20 cellular contexts compared by ENCODE assay signal in genomic region chr22:20776624-20777405, GRCh38. TPM values are rescaled to one million over a fixed set of nuclear protein-coding genes. Genes with fewer than 3 reads are reported as not detected.
A peak's percentile ranks its signal among the peaks of the same experiment; 100 is the strongest.
DNase-seq lines count a peak whose midpoint lies in the region; ATAC-seq, FAIRE-seq and TF ChIP-seq lines count a peak whose summit lies in the region.
"Had no signal": no experiment of that assay in that cellular context is flagged by ENCODE, and none has a peak within 500 bp of the region (broad histone marks: within the 10 kb centered on the region; RNA-seq: fewer than 3 reads in every experiment).

No MANE protein-coding gene starts in this region.

- ATAC-seq in right cardiac atrium = no peak
- ATAC-seq in GM19395 (IDR thresholded peaks at IDR 0.05; ENCODE audit: unreplicated experiment) = no peak
- ATAC-seq: activated CD4-positive, alpha-beta T cell treated with anti-CD3 and anti-CD28 coated beads for 36 hours; Panc1 had no signal

- H3K4me1 ChIP-seq in right cardiac atrium (ENCODE audit: control insufficient read depth, insufficient read depth, low read length) (peaks cover 10% of the 10 kb centered on the region), left ventricle myocardium inferior (peaks cover 32% of the 10 kb centered on the region), SJSA1 (replicated peaks) (peaks cover 12% of the 10 kb centered on the region), keratinocyte (ENCODE audit: control insufficient read depth, extremely low read depth, insufficient read depth, low read length) (peaks cover 12% of the 10 kb centered on the region), vagina (peaks cover 30% of the 10 kb centered on the region), Peyer's patch (peaks cover 0 to 5% (median 0%) of the 10 kb centered on the region in 4 donors)

- no peak for DNase-seq in right cardiac atrium
- no peak for DNase-seq in left ventricle myocardium inferior
- DNase-seq in SJSA1 (ENCODE audit: low read depth in 1 of 2, low spot score in 2 of 2) = no peak
- no peak for DNase-seq in keratinocyte (ENCODE audit: low read depth, low spot score)
- no peak for DNase-seq in vagina (ENCODE audit: extremely low spot score in 2 of 2)
- DNase-seq in Peyer's patch = no peak
- no peak for DNase-seq in stimulated activated CD8-positive, alpha-beta memory T cell treated with anti-CD3 and anti-CD28 coated beads, Interleukin-4, amount 100 ng/mL, for 48 hours
- DNase-seq: activated CD4-positive, alpha-beta T cell treated with anti-CD3 and anti-CD28 coated beads for 36 hours; activated gamma-delta T cell; CD4-positive, CD25-positive, alpha-beta regulatory T cell; DND-41; NCI-H1694 treated with DMSO at 0.1 percent for 48 hours; SK-N-SH; T-helper 9 cell had no signal

- TF ChIP-seq POLR2A in vagina (IDR thresholded peaks at IDR 0.05) (no peak), Peyer's patch (IDR thresholded peaks at IDR 0.05) (no peak)

- H3K4me3 ChIP-seq in right cardiac atrium (ENCODE audit: low read length) (no peak overlapping the region), left ventricle myocardium inferior (no peak overlapping the region), SJSA1 (no peak overlapping the region), keratinocyte (ENCODE audit: control insufficient read depth in 2 of 3, extremely low read depth in 1 of 3, insufficient read depth in 2 of 3, low read depth in 1 of 3, low read length in 3 of 3) (no peak overlapping the region), vagina (no peak overlapping the region), Peyer's patch (no peak overlapping the region)
- H3K4me3 ChIP-seq: adrenal gland, MG63 had no signal

- no peak overlapping the region for H3K9ac ChIP-seq in keratinocyte (ENCODE audit: control insufficient read depth, extremely low read depth, insufficient read depth, low read length)
- H3K9ac ChIP-seq: SK-N-SH had no signal

- no peaks in the 10 kb centered on the region for H3K9me3 ChIP-seq in right cardiac atrium (ENCODE audit: control insufficient read depth, low read length)
- H3K9me3 ChIP-seq in left ventricle myocardium inferior (replicated peaks) = no peaks in the 10 kb centered on the region
- H3K9me3 ChIP-seq in SJSA1 (replicated peaks) = no peaks in the 10 kb centered on the region
- no peaks in the 10 kb centered on the region for H3K9me3 ChIP-seq in keratinocyte (ENCODE audit: control insufficient read depth, low read depth, low read length)
- no peaks in the 10 kb centered on the region for H3K9me3 ChIP-seq in vagina
- H3K9me3 ChIP-seq in Peyer's patch = no peaks in the 10 kb centered on the region
- H3K9me3 ChIP-seq: adrenal gland, MG63, SK-N-SH had no signal

- no peaks in the 10 kb centered on the region for H3K9me1 ChIP-seq in keratinocyte (ENCODE audit: control insufficient read depth, extremely low read depth, insufficient read depth, low read length)

- no peaks in the 10 kb centered on the region for H3K79me2 ChIP-seq in keratinocyte (ENCODE audit: control insufficient read depth, insufficient read depth, low read length)

- no peak overlapping the region for H2AFZ ChIP-seq in keratinocyte (ENCODE audit: control insufficient read depth, low read length)

- 92% methylated on average over 17 of the region's 17 CpGs for WGBS in right cardiac atrium

- H3K36me3 ChIP-seq in left ventricle myocardium inferior (peaks cover 44% of the 10 kb centered on the region), SJSA1 (peaks cover 6% of the 10 kb centered on the region; the same call in 1 of the 2 replicates), keratinocyte (ENCODE audit: control insufficient read depth in 2 of 2, extremely low read depth in 1 of 2, insufficient read depth in 2 of 2, low read length in 2 of 2) (peaks cover 4 to 6% of the 10 kb centered on the region in 2 experiments), vagina (no peaks in the 10 kb centered on the region), Peyer's patch (peaks cover 0 to 30% (median 0%) of the 10 kb centered on the region in 3 donors)

- intact Hi-C loops in right cardiac atrium (cut with DNase I) (no loop called here), left ventricle myocardium inferior (cut with micrococcal nuclease) (no loop called here), vagina (cut with DNase I) (no loop called here)

- no peak overlapping the region for H3K4me2 ChIP-seq in keratinocyte (ENCODE audit: control insufficient read depth, extremely low read depth, insufficient read depth, low read depth, low read length)
- H3K4me2 ChIP-seq: SK-N-SH had no signal

- dilution Hi-C loops in keratinocyte (cut with MboI; ENCODE audit: extremely low pct_ligation_motif_present, low sequenced_read_pairs) = no loop called here

- peak overlapping the region; percentile 98 for H3K27ac ChIP-seq in right cardiac atrium (ENCODE audit: low read length)
- H3K27ac ChIP-seq in left ventricle myocardium inferior (replicated peaks) = no peak overlapping the region
- peak overlapping the region; percentile 26 for H3K27ac ChIP-seq in SJSA1
- peak overlapping the region; percentile 42 for H3K27ac ChIP-seq in keratinocyte (ENCODE audit: control insufficient read depth, insufficient read depth, low read length)
- H3K27ac ChIP-seq in vagina = peak overlapping the region; percentile 77
- H3K27ac ChIP-seq in Peyer's patch = peak overlapping the region in 2 of 4 donors; percentile 13 to 56

- TF ChIP-seq CTCF in left ventricle myocardium inferior (IDR thresholded peaks at IDR 0.05; ENCODE audit: borderline replicate concordance) = no peak
- no peak for TF ChIP-seq CTCF in keratinocyte (optimal IDR thresholded peaks at IDR 0.05 in 1 of 3, IDR thresholded peaks at IDR 0.05 in 1 of 3, conservative IDR thresholded peaks at IDR 0.05 in 1 of 3; ENCODE audit: extremely low read depth in 1 of 3, insufficient read depth in 2 of 3, low read length in 3 of 3)
- no peak for TF ChIP-seq CTCF in vagina (IDR thresholded peaks at IDR 0.05)
- no peak for TF ChIP-seq CTCF in Peyer's patch (IDR thresholded peaks at IDR 0.05)

- H4K20me1 ChIP-seq in keratinocyte (ENCODE audit: control insufficient read depth, extremely low read depth, insufficient read depth, low read length) = no peaks in the 10 kb centered on the region

- FAIRE-seq in keratinocyte (lab: Jason Lieb, UNC) = no peak

- H3K27me3 ChIP-seq in right cardiac atrium (ENCODE audit: control insufficient read depth, insufficient read depth) (no peaks in the 10 kb centered on the region), left ventricle myocardium inferior (ENCODE audit: low read depth) (no peaks in the 10 kb centered on the region), SJSA1 (replicated peaks) (no peaks in the 10 kb centered on the region), keratinocyte (ENCODE audit: control insufficient read depth, extremely low read depth, insufficient read depth, low read length) (no peaks in the 10 kb centered on the region), vagina (no peaks in the 10 kb centered on the region), Peyer's patch (no peaks in the 10 kb centered on the region)
- H3K27me3 ChIP-seq: adrenal gland, MG63 had no signal

RNA-seq across cellular contexts. Expression of gene SERPIND1, which starts 2.9 kb away (rescaled TPM):
- total RNA-seq in right cardiac atrium = under 1 TPM; 0.20 to 0.76 (median 0.56) TPM
- polyA plus RNA-seq in right cardiac atrium = 1.4 TPM
- total RNA-seq in left ventricle myocardium inferior = 0.16 TPM
- not detected in 2 replicates for total RNA-seq in SJSA1 (2014; rRNA removed; shearing (Covaris generic))
- not detected in 3 replicates for polyA plus RNA-seq in keratinocyte
- not detected for polyA plus RNA-seq in keratinocyte (2011; ENCODE audit: low read depth)
- not detected in 2 replicates for polyA plus RNA-seq in keratinocyte (2011; cell fraction: cytosol; rRNA removed)
- not detected in 2 replicates for polyA plus RNA-seq in keratinocyte (2011; cell fraction: nucleus; rRNA removed)
- polyA plus RNA-seq in keratinocyte (2012; ENCODE audit: low replicate concordance) = 0.13 TPM in 1 of 2 replicates, not detected in the other
- not detected in 3 replicates for polyA minus RNA-seq in keratinocyte
- polyA minus RNA-seq in keratinocyte (2011; cell fraction: cytosol; rRNA and poly(A)+ RNA removed) = not detected
- not detected in 2 replicates for polyA minus RNA-seq in keratinocyte (2011; cell fraction: nucleus; rRNA and poly(A)+ RNA removed)
- not detected for total RNA-seq in vagina
- total RNA-seq in Peyer's patch = not detected
- total RNA-seq: activated CD4-positive, alpha-beta T cell treated with anti-CD3 and anti-CD28 coated beads for 36 hours; CD4-positive, CD25-positive, alpha-beta regulatory T cell; dermis blood vessel endothelial cell had no signal
- polyA plus RNA-seq: neural cell, SK-N-SH had no signal
